ENCODE assay signal across 10 cellular contexts in genomic region chr15:48647963-48648362, GRCh38. TPM values are rescaled to one million over a fixed set of nuclear protein-coding genes. Genes with fewer than 3 reads are reported as not detected.
DNase-seq lines count a peak whose midpoint lies in the region; ATAC-seq, FAIRE-seq and TF ChIP-seq lines count a peak whose summit lies in the region.
"Had no signal": no experiment of that assay in that cellular context is flagged by ENCODE, and none has a peak within 500 bp of the region (broad histone marks: within the 10 kb centered on the region; RNA-seq: fewer than 3 reads in every experiment).

No MANE protein-coding gene starts in this region.

- H3K14ac ChIP-seq in mesenchymal stem cell (ENCODE audit: low read length in 2 of 2): no peak overlapping the region

- ATAC-seq in HCT116: peak; percentile 46; the same call in 1 of the 2 replicates
- no peak for ATAC-seq in HG03520 (IDR thresholded peaks at IDR 0.05; ENCODE audit: unreplicated experiment)

- no peak overlapping the region for H2BK120ac ChIP-seq in mesenchymal stem cell (ENCODE audit: low read depth, low read length)

- H4K20me1 ChIP-seq in HCT116 (ENCODE audit: insufficient read depth): no peaks in the 10 kb centered on the region

- H3K27me3 ChIP-seq in HCT116 (ENCODE audit: insufficient read depth, low read length): no peaks in the 10 kb centered on the region
- no peaks in the 10 kb centered on the region for H3K27me3 ChIP-seq in mesenchymal stem cell (ENCODE audit: control insufficient read depth in 1 of 2, insufficient read depth in 1 of 2, low read length in 2 of 2)
- H3K27me3 ChIP-seq in stomach: peaks cover 0 to 31% (median 25%) of the 10 kb centered on the region in 3 donors

- H3K4me3 ChIP-seq in HCT116 (replicated peaks in 1 of 2; ENCODE audit: low read depth in 1 of 2, low read length in 2 of 2): no peak overlapping the region
- no peak overlapping the region for H3K4me3 ChIP-seq in choroid plexus epithelial cell (ENCODE audit: low read depth, low read length)
- H3K4me3 ChIP-seq in mesenchymal stem cell (ENCODE audit: insufficient read depth in 1 of 2, low read depth in 1 of 2, low read length in 2 of 2): no peak overlapping the region
- H3K4me3 ChIP-seq in kidney (ENCODE audit: low read length in 2 of 2): no peak overlapping the region
- no peak overlapping the region for H3K4me3 ChIP-seq in stomach

- no peaks in the 10 kb centered on the region for H3K4me1 ChIP-seq in HCT116 (ENCODE audit: control insufficient read depth in 1 of 2, insufficient read depth in 2 of 2, low read length in 2 of 2)
- H3K4me1 ChIP-seq in mesenchymal stem cell (ENCODE audit: control insufficient read depth, insufficient read depth, low read depth, low read length): peaks cover 2% of the 10 kb centered on the region
- H3K4me1 ChIP-seq in kidney (ENCODE audit: control insufficient read depth in 1 of 2, insufficient read depth in 1 of 2, low read depth in 1 of 2, low read length in 2 of 2): peaks cover 0 to 3% of the 10 kb centered on the region in 2 donors
- H3K4me1 ChIP-seq in stomach: peaks cover 6 to 38% (median 29%) of the 10 kb centered on the region in 4 donors

- no peak overlapping the region for H3K27ac ChIP-seq in HCT116 (ENCODE audit: low read depth, low read length)
- peak overlapping the region; percentile 27 for H3K27ac ChIP-seq in mesenchymal stem cell (ENCODE audit: low read length, poor library complexity, severe bottlenecking)
- no peak overlapping the region for H3K27ac ChIP-seq in kidney (ENCODE audit: low read depth in 2 of 2, low read length in 2 of 2)
- H3K27ac ChIP-seq in stomach: no peak overlapping the region

- H3K23ac ChIP-seq in mesenchymal stem cell (ENCODE audit: low read length in 2 of 2): no peak overlapping the region

- no peak overlapping the region for H2BK5ac ChIP-seq in mesenchymal stem cell (ENCODE audit: low read depth, low read length, poor library complexity, severe bottlenecking)

- FAIRE-seq in kidney (lab: Jason Lieb, UNC): no peak

- no peak for TF ChIP-seq RAD21 in HCT116 (IDR thresholded peaks at IDR 0.05; ENCODE audit: low read depth)

- H2AFZ ChIP-seq in HCT116 (ENCODE audit: low read depth, low read length, poor library complexity, severe bottlenecking) (no peak overlapping the region), mesenchymal stem cell (ENCODE audit: low read depth, low read length) (no peak overlapping the region)

- no peaks in the 10 kb centered on the region for H3K9me3 ChIP-seq in HCT116 (ENCODE audit: control insufficient read depth in 1 of 2, insufficient read depth in 1 of 2, low read depth in 1 of 2, low read length in 2 of 2)
- no peaks in the 10 kb centered on the region for H3K9me3 ChIP-seq in mesenchymal stem cell (ENCODE audit: control insufficient read depth, low read length)
- H3K9me3 ChIP-seq in kidney (ENCODE audit: control insufficient read depth in 1 of 2, low read length in 2 of 2): no peaks in the 10 kb centered on the region
- H3K9me3 ChIP-seq in stomach: no peaks in the 10 kb centered on the region

- POLR2A ChIA-PET in HCT116 (lab: Charles Lee): no interaction called here

- intact Hi-C loops in HCT116 (cut with micrococcal nuclease): no loop called here
- intact Hi-C loops in kidney (cut with DNase I): no loop called here
- intact Hi-C loops in stomach (cut with DNase I; ENCODE audit: low total_unique reads): no loop called here

- no peak overlapping the region for H4K8ac ChIP-seq in mesenchymal stem cell (ENCODE audit: low read length)

- H3K36me3 ChIP-seq in HCT116 (ENCODE audit: control insufficient read depth in 1 of 2, insufficient read depth in 2 of 2, low read length in 2 of 2) (no peaks in the 10 kb centered on the region), mesenchymal stem cell (ENCODE audit: control insufficient read depth in 1 of 2, insufficient read depth in 2 of 2, low read depth in 1 of 2, low read length in 2 of 2) (peaks cover 0 to 4% of the 10 kb centered on the region in 2 experiments), kidney (ENCODE audit: control insufficient read depth in 1 of 2, insufficient read depth in 2 of 2, low read length in 2 of 2) (no peaks in the 10 kb centered on the region), stomach (no peaks in the 10 kb centered on the region)

- H3K79me1 ChIP-seq in mesenchymal stem cell (replicated peaks; ENCODE audit: low read length, poor library complexity, severe bottlenecking): peaks cover 2% of the 10 kb centered on the region

- no peak overlapping the region for H2AK5ac ChIP-seq in mesenchymal stem cell (ENCODE audit: low read length, severe bottlenecking)

- TF ChIP-seq POLR2A in HCT116 (IDR thresholded peaks at IDR 0.05; ENCODE audit: borderline replicate concordance, extremely low read depth, insufficient read depth, insufficient read length): no peak
- TF ChIP-seq POLR2A in stomach (IDR thresholded peaks at IDR 0.05): no peak

- H3K18ac ChIP-seq in mesenchymal stem cell (ENCODE audit: low read depth in 1 of 2, low read length in 2 of 2): peak overlapping the region in 1 of 2 experiments; percentile 39

- DNase-seq in AG20443 (ENCODE audit: low spot score) (peak; percentile 59), HCT116 (ENCODE audit: low read depth, low spot score) (no peak), choroid plexus epithelial cell (ENCODE audit: low read depth) (peak; percentile 71), mesenchymal stem cell (peak; percentile 77), SIG-M5 (lab: John Stamatoyannopoulos, UW) (no peak), kidney (no peak), stomach (no peak)
- DNase-seq: activated B cell treated with CpG ODN at 0.5 μM for 24 hours; activated naive CD8-positive, alpha-beta T cell treated with anti-CD3 and anti-CD28 coated beads for 36 hours had no signal

- no peak overlapping the region for H3K9ac ChIP-seq in HCT116 (ENCODE audit: low read length)
- peak overlapping the region; percentile 97 for H3K9ac ChIP-seq in mesenchymal stem cell (ENCODE audit: low read length)
- H3K9ac ChIP-seq in kidney (ENCODE audit: low read length in 2 of 2): no peak overlapping the region

- peak overlapping the region in 1 of 2 experiments; percentile 26 for H2BK12ac ChIP-seq in mesenchymal stem cell (ENCODE audit: low read length in 2 of 2)

- BruUV-seq in HCT116 (replicated peaks; lab: Mats Ljungman, UMichigan): no TSS peak

- H3K4me2 ChIP-seq in HCT116 (ENCODE audit: low read length) (no peak overlapping the region), mesenchymal stem cell (ENCODE audit: low read length, poor library complexity, severe bottlenecking) (no peak overlapping the region)

- no peaks in the 10 kb centered on the region for H3K79me2 ChIP-seq in HCT116 (ENCODE audit: insufficient read depth, low read length)

- no peak overlapping the region for H4K91ac ChIP-seq in mesenchymal stem cell (ENCODE audit: low read length)

- RAD21 ChIA-PET in HCT116 (lab: Charles Lee; ENCODE audit: low non-redundant PET in 1 of 2, low total read pairs in 2 of 2, uncharacterized antibody in 2 of 2, unreplicated experiment in 2 of 2): no interaction called here

- H3K9me2 ChIP-seq in HCT116 (ENCODE audit: insufficient read depth): no peaks in the 10 kb centered on the region; the same call in 1 of the 2 replicates

- CTCF ChIA-PET in HCT116 (lab: Charles Lee): no interaction called here

- no peak overlapping the region for H2BK15ac ChIP-seq in mesenchymal stem cell (ENCODE audit: low read depth, poor library complexity, severe bottlenecking)

- no peak overlapping the region for H3K4ac ChIP-seq in mesenchymal stem cell (ENCODE audit: low read depth in 1 of 2, low read length in 2 of 2)

- no peak for TF ChIP-seq EP300 in stomach (IDR thresholded peaks at IDR 0.05)

- TF ChIP-seq CTCF in HCT116 (IDR thresholded peaks at IDR 0.05 in 2 of 3, conservative IDR thresholded peaks at IDR 0.05 in 1 of 3; ENCODE audit: borderline replicate concordance in 1 of 3, insufficient read depth in 1 of 3, low read depth in 2 of 3, low read length in 2 of 3) (no peak), choroid plexus epithelial cell (conservative IDR thresholded peaks at IDR 0.05; ENCODE audit: low read depth, low read length) (peak; percentile 64), kidney (IDR thresholded peaks at IDR 0.05; ENCODE audit: borderline replicate concordance, extremely low read depth, insufficient read depth) (no peak), stomach (IDR thresholded peaks at IDR 0.05) (peak in 1 of 7 experiments; percentile 12)

TF ChIP-seq in HCT116, 20 proteins besides CTCF, POLR2A, EP300 and RAD21 (continues in another document):
- TF ChIP-seq REST (IDR thresholded peaks at IDR 0.05; ENCODE audit: low read depth) (no peak), ZFX (IDR thresholded peaks at IDR 0.05) (no peak), EGR1 (IDR thresholded peaks at IDR 0.05; ENCODE audit: low read depth) (no peak), CBX3 (IDR thresholded peaks at IDR 0.05; ENCODE audit: low read depth) (no peak), POLR2AphosphoS5 (IDR thresholded peaks at IDR 0.05; ENCODE audit: low read depth, low read length) (no peak)

RNA-seq across cellular contexts. Expression of gene FBN1, which starts 2.5 kb away (rescaled TPM):
- total RNA-seq in HCT116 (2021; ENCODE audit: unreplicated experiment) (1.7 TPM), kidney (30.8 TPM), stomach (100 to 1,000 TPM in 3 of 5 donors, 10 to 100 TPM in 2; 32.1 to 384 (median 104) TPM)
- 0.74 and 0.79 TPM in 2 replicates for polyA plus RNA-seq in HCT116 (2012)
- 170 TPM for polyA plus RNA-seq in mesenchymal stem cell (2013, experiment 1 of 2)
- 151 TPM for polyA plus RNA-seq in mesenchymal stem cell (2013, experiment 2 of 2)
- polyA plus RNA-seq in kidney (ENCODE audit: insufficient read depth, low read depth, low replicate concordance) (2.4 TPM), stomach (1 to 10 TPM; 4.7 to 7.9 (median 5.5) TPM)

Comparison
In these comparisons a context has a peak if more than half of its experiments do, and no peak if none do; other contexts are left out.
1. DNase-seq: peak in AG20443 (single experiment), choroid plexus epithelial cell (single experiment) and mesenchymal stem cell (single experiment); none in HCT116 (single experiment), SIG-M5 (single experiment), kidney (single experiment) and stomach (single experiment).
2. RNA of gene FBN1, which starts 2.5 kb away (total RNA-seq): 32.1 to 384 TPM in stomach and 30.8 TPM in kidney (single experiment); 1.7 TPM in HCT116 (single experiment); every median in the first group is over 10 times any median in the second.